ENCODE assay signal across 8 cellular contexts in the genomic region with DNA sequence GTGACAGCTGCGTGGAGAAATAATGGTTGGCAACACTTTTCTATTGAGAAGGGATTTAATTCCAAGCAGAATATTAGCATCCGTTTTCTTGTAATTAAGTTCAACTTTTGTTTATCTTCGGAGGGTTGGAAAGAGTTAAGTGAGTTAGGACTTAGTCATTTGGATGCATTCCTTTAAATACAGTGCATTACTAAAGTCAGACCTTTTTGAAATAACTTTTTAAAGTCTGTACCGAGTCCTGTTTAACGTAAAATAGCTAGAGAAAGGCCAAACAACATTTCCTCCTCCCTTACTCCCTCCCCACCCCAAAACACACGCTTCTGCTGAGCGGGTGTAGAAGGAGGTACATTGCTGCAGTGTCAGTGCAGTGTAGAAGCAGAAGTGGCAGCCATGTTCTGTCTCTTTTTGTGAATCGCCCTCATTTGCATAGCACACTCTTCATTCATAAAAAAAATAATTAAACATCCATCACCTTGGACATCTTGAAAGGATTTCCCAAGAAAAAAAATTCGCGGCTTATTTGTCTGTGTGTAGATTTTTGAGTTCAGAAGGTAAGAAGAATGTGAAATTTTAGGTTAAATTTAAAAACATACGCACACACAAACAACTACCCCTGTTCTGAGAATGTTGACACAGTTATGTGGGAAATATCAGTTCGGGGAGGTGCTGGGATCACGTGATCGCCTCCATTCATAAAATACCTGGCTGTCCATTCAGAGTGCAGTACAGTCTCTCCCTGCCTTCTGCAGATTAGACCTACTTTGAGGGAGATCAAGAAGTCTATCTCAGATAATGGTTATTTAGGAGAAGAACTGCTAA. TPM values are rescaled to one million over a fixed set of nuclear protein-coding genes. Genes with fewer than 3 reads are reported as not detected.
DNase-seq lines count a peak whose midpoint lies in the region; ATAC-seq and TF ChIP-seq lines count a peak whose summit lies in the region.

No MANE protein-coding gene starts in this region.

- H3K9ac ChIP-seq in Karpas-422 (ENCODE audit: low read length), result peak overlapping the region; percentile 96

- H3K9me2 ChIP-seq in Karpas-422 (replicated peaks; ENCODE audit: insufficient read depth, low read length), result no peaks in the 10 kb centered on the region

- H3K36me3 ChIP-seq in Karpas-422 (ENCODE audit: insufficient read depth, low read length) (peaks cover 5% of the 10 kb centered on the region; the same call in 1 of the 2 replicates), kidney epithelial cell (ENCODE audit: control insufficient read depth, insufficient read depth, low read length) (no peaks in the 10 kb centered on the region)

- H3K27ac ChIP-seq in Karpas-422 (ENCODE audit: low read length), result peak overlapping the region; percentile 73

- H3K4me1 ChIP-seq in Karpas-422 (ENCODE audit: low read length), result peaks cover 46% of the 10 kb centered on the region

- H3K4me3 ChIP-seq in Karpas-422 (ENCODE audit: low read length) (peak overlapping the region; percentile 89), kidney epithelial cell (ENCODE audit: low read depth, low read length) (peak overlapping the region; percentile 82)

- H4K20me1 ChIP-seq in Karpas-422 (ENCODE audit: insufficient read depth, low read depth, low read length), result peaks cover 13% of the 10 kb centered on the region; the same call in 1 of the 2 replicates

- H3K9me3 ChIP-seq in Karpas-422 (ENCODE audit: low read length), result no peaks in the 10 kb centered on the region

- H3K27me3 ChIP-seq in Karpas-422 (ENCODE audit: low read length) (no peaks in the 10 kb centered on the region), kidney epithelial cell (ENCODE audit: control insufficient read depth, insufficient read depth, low read length) (no peaks in the 10 kb centered on the region)

- peak; percentile 45 for ATAC-seq in GM21737 (IDR thresholded peaks at IDR 0.05; ENCODE audit: unreplicated experiment)

- no peak overlapping the region for H2AFZ ChIP-seq in Karpas-422 (ENCODE audit: low read length)

- H3K79me2 ChIP-seq in Karpas-422 (ENCODE audit: low read length), result peaks cover 71% of the 10 kb centered on the region

- DNase-seq in G401 (ENCODE audit: low spot score), result peak; percentile 91
- DNase-seq in Karpas-422, result peak; percentile 85
- DNase-seq in SK-MEL-5 (ENCODE audit: low read depth, low spot score), result peak; percentile 80
- DNase-seq in central memory CD4-positive, alpha-beta T cell, result peak; percentile 45
- DNase-seq in kidney epithelial cell (ENCODE audit: low read depth), result no peak
- peak; percentile 36 for DNase-seq in stimulated activated CD8-positive, alpha-beta memory T cell treated with anti-CD3 and anti-CD28 coated beads, Interleukin-4, amount 100 ng/mL, for 48 hours
- no peak for DNase-seq in NCI-H1436 (lab: John Stamatoyannopoulos, UW)

- H3K4me2 ChIP-seq in Karpas-422 (ENCODE audit: low read depth, low read length, poor library complexity, severe bottlenecking), result peak overlapping the region; percentile 90

- no peak for TF ChIP-seq CTCF in kidney epithelial cell (IDR thresholded peaks at IDR 0.05; ENCODE audit: insufficient read depth, low read length, poor library complexity, severe bottlenecking)

- in situ Hi-C loops in G401 (cut with HindIII; ENCODE audit: low sequenced_read_pairs), result no loop called here
- in situ Hi-C loops in SK-MEL-5 (cut with HindIII; ENCODE audit: low pct_unique_long_range_greater_than_20kb, low sequenced_read_pairs), result no loop called here

RNA-seq across cellular contexts. Expression of a gene that starts 1.6 kb away (rescaled TPM):
- total RNA-seq in G401 (2014; rRNA removed; shearing (Covaris generic)), result 8.2 and 17.6 TPM in 2 replicates
- total RNA-seq in Karpas-422 (2014; rRNA removed; shearing (Covaris generic); ENCODE audit: low replicate concordance), result 25.6 and 27.7 TPM in 2 replicates
- total RNA-seq in SK-MEL-5 (2014; rRNA removed; shearing (Covaris generic)), result 51.0 and 51.3 TPM in 2 replicates
- 28.7 and 37.5 TPM in 2 replicates for polyA plus RNA-seq in SK-MEL-5 (2015; cell fraction: cytosol; rRNA removed)
- 23.9 and 26.4 TPM in 2 replicates for polyA plus RNA-seq in SK-MEL-5 (2015; cell fraction: nucleus; rRNA removed)
- 20.4 and 22.0 TPM in 2 replicates for total RNA-seq in kidney epithelial cell

Comparison
In these comparisons a context has a peak if more than half of its experiments do, and no peak if none do; other contexts are left out.
1. DNase-seq: peak in G401 (single experiment), Karpas-422 (single experiment), SK-MEL-5 (single experiment), central memory CD4-positive, alpha-beta T cell (single experiment) and stimulated activated CD8-positive, alpha-beta memory T cell treated with anti-CD3 and anti-CD28 coated beads, Interleukin-4, amount 100 ng/mL, for 48 hours (single experiment); none in kidney epithelial cell (single experiment) and NCI-H1436 (single experiment).